In the genomic region with DNA sequence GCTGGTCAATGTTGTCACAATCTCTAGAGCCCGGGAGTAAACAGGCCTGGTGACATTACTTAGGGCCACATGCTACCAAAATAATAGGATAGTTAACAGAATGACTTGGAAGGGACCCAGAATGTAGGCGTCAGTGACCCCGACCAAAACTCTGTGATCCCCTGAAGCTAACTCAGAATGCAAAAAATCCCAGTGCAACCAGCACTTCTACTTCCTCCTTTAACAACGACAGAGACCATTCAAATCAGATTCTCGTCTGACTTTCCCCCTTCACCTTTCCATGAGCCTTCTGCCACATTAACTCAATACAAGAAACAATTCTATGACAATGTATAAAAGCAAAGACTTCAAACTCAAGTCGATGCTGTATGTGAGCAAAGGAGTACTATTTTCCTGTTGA, we compare ENCODE assay signal across 23 cellular contexts.
"Had no signal": no experiment of that assay in that cellular context is flagged by ENCODE, and none has a peak within 500 bp of the region (broad histone marks: within the 10 kb centered on the region; RNA-seq: fewer than 3 reads in every experiment).

No MANE protein-coding gene starts in this region.

- H3K27ac ChIP-seq: epithelial cell of prostate, heart left ventricle, psoas muscle, right atrium auricular region, suprapubic skin, tibial nerve, WERI-Rb-1 had no signal

- H3K4me1 Mint-ChIP-seq: activated CD8-positive, alpha-beta memory T cell treated with anti-CD3 and anti-CD28 coated beads, Interleukin-2, amount 10 ng/mL, durations not matched to agents 7 days and 5 days; activated naive CD4-positive, alpha-beta T cell treated with anti-CD3 and anti-CD28 coated beads, Interleukin-2, amount 10 ng/mL, durations not matched to agents 7 days and 5 days had no signal

- H3K9me3 ChIP-seq: heart left ventricle, psoas muscle, right atrium auricular region, stomach, suprapubic skin, tibial nerve had no signal

- H3K4me3 ChIP-seq: heart left ventricle, psoas muscle, right atrium auricular region, stomach, suprapubic skin, tibial nerve had no signal

- H3K36me3 ChIP-seq: heart left ventricle, right atrium auricular region, stomach, suprapubic skin, tibial nerve, WERI-Rb-1 had no signal

- H3K27ac Mint-ChIP-seq: activated CD4-positive, alpha-beta T cell treated with anti-CD3 and anti-CD28 coated beads, Interleukin-2, amount 10 ng/mL, durations not matched to agents 7 days and 5 days; activated CD8-positive, alpha-beta memory T cell treated with anti-CD3 and anti-CD28 coated beads, Interleukin-2, amount 10 ng/mL, durations not matched to agents 7 days and 5 days; activated CD8-positive, alpha-beta T cell treated with anti-CD3 and anti-CD28 coated beads for 36 hours; activated naive CD4-positive, alpha-beta T cell treated with anti-CD3 and anti-CD28 coated beads, Interleukin-2, amount 10 ng/mL, durations not matched to agents 7 days and 5 days; natural killer cell treated with Interleukin-12 subunit alpha and Interleukin-12 subunit beta and Interleukin-15 and Interleukin-18, amount 100 ng/mL, for 72 hours had no signal

- H3K27me3 Mint-ChIP-seq: activated CD4-positive, alpha-beta T cell treated with anti-CD3 and anti-CD28 coated beads, Interleukin-2, amount 10 ng/mL, durations not matched to agents 7 days and 5 days; activated CD8-positive, alpha-beta memory T cell treated with anti-CD3 and anti-CD28 coated beads, Interleukin-2, amount 10 ng/mL, durations not matched to agents 7 days and 5 days; activated CD8-positive, alpha-beta T cell treated with anti-CD3 and anti-CD28 coated beads for 36 hours; activated naive CD4-positive, alpha-beta T cell treated with anti-CD3 and anti-CD28 coated beads, Interleukin-2, amount 10 ng/mL, durations not matched to agents 7 days and 5 days had no signal

- H3K36me3 Mint-ChIP-seq: activated CD8-positive, alpha-beta memory T cell treated with anti-CD3 and anti-CD28 coated beads, Interleukin-2, amount 10 ng/mL, durations not matched to agents 7 days and 5 days; activated naive CD4-positive, alpha-beta T cell treated with anti-CD3 and anti-CD28 coated beads, Interleukin-2, amount 10 ng/mL, durations not matched to agents 7 days and 5 days; natural killer cell treated with Interleukin-12 subunit alpha and Interleukin-12 subunit beta and Interleukin-15 and Interleukin-18, amount 100 ng/mL, for 72 hours had no signal

- H3K4me1 ChIP-seq: psoas muscle, right atrium auricular region, suprapubic skin, tibial nerve had no signal

- H3K4me3 Mint-ChIP-seq: activated CD4-positive, alpha-beta T cell treated with anti-CD3 and anti-CD28 coated beads, Interleukin-2, amount 10 ng/mL, durations not matched to agents 7 days and 5 days; activated CD8-positive, alpha-beta memory T cell treated with anti-CD3 and anti-CD28 coated beads, Interleukin-2, amount 10 ng/mL, durations not matched to agents 7 days and 5 days; activated CD8-positive, alpha-beta T cell treated with anti-CD3 and anti-CD28 coated beads for 36 hours; activated naive CD4-positive, alpha-beta T cell treated with anti-CD3 and anti-CD28 coated beads, Interleukin-2, amount 10 ng/mL, durations not matched to agents 7 days and 5 days; natural killer cell treated with Interleukin-12 subunit alpha and Interleukin-12 subunit beta and Interleukin-15 and Interleukin-18, amount 100 ng/mL, for 72 hours had no signal

- FAIRE-seq: bronchial epithelial cell, islet of Langerhans, TTC549, urothelium cell line had no signal

- DNase-seq: activated CD4-positive, alpha-beta T cell treated with anti-CD3 and anti-CD28 coated beads, Interleukin-2, amount 10 ng/mL, durations not matched to agents 7 days and 5 days; activated CD4-positive, CD25-positive, alpha-beta regulatory T cell treated with anti-CD3 and anti-CD28 coated beads, Interleukin-2, amount 50 U/mL, for 72 hours; activated CD8-positive, alpha-beta memory T cell treated with anti-CD3 and anti-CD28 coated beads, Interleukin-2, amount 10 ng/mL, durations not matched to agents 7 days and 5 days; activated CD8-positive, alpha-beta T cell treated with anti-CD3 and anti-CD28 coated beads for 36 hours; activated effector memory CD4-positive, alpha-beta T cell treated with anti-CD3 and anti-CD28 coated beads, Interleukin-2, amount 50 U/mL, for 16 hours; activated naive CD4-positive, alpha-beta T cell treated with anti-CD3 and anti-CD28 coated beads, Interleukin-2, amount 10 ng/mL, durations not matched to agents 7 days and 5 days; activated T-cell treated with anti-CD3 and anti-CD28 coated beads for 4 hours; amygdala; cortex of kidney; heart left ventricle; left ventricle myocardium superior; psoas muscle; stomach; WERI-Rb-1 had no signal

- H3K27me3 ChIP-seq: heart left ventricle, right atrium auricular region, stomach, suprapubic skin, tibial nerve had no signal

- H3K9me3 Mint-ChIP-seq: activated CD4-positive, alpha-beta T cell treated with anti-CD3 and anti-CD28 coated beads, Interleukin-2, amount 10 ng/mL, durations not matched to agents 7 days and 5 days; activated CD8-positive, alpha-beta T cell treated with anti-CD3 and anti-CD28 coated beads for 36 hours; activated naive CD4-positive, alpha-beta T cell treated with anti-CD3 and anti-CD28 coated beads, Interleukin-2, amount 10 ng/mL, durations not matched to agents 7 days and 5 days; natural killer cell treated with Interleukin-12 subunit alpha and Interleukin-12 subunit beta and Interleukin-15 and Interleukin-18, amount 100 ng/mL, for 72 hours had no signal

- ATAC-seq: activated CD8-positive, alpha-beta memory T cell treated with anti-CD3 and anti-CD28 coated beads, Interleukin-2, amount 10 ng/mL, durations not matched to agents 7 days and 5 days; activated CD8-positive, alpha-beta T cell treated with anti-CD3 and anti-CD28 coated beads for 36 hours; heart left ventricle; left ventricle myocardium superior; natural killer cell treated with Interleukin-12 subunit alpha and Interleukin-12 subunit beta and Interleukin-15 and Interleukin-18, amount 100 ng/mL, for 72 hours; psoas muscle had no signal
